Comparison of ENCODE assay signal across 13 cellular contexts in the genomic region with DNA sequence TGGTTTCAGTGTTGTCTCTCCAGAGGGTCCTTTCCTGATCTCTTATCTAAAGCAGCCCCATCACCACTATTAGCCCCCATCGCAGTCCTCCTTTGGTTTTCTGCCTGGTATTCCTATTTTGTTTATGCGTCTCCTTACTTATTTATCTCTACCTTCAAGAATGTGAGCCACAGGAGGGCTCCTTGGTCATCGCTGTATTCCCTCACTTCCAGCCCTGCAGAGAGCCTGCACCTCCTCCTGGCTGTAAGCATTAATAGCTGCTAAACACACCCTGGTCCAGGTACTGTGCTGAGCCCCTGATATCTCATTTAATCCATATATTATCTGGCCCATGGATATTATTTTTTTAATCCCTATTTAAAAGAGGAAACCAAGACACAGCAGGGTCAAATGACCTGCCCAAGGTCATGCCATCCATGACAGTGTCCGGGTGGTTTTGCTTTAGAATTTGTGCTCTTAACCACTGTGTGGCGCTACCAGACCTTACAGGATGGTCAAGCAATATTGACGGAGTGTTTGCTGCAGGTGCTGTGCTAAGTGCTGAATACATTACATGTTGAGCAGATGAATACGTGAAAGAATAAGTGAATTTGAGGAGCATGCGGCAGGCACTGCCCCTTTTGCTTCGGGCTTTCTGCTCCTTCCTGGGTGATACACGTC.
DNase-seq lines count a peak whose midpoint lies in the region; ATAC-seq, FAIRE-seq and TF ChIP-seq lines count a peak whose summit lies in the region.
"Had no signal": no experiment of that assay in that cellular context is flagged by ENCODE, and none has a peak within 500 bp of the region (broad histone marks: within the 10 kb centered on the region; RNA-seq: fewer than 3 reads in every experiment).

No MANE protein-coding gene starts in this region.

- no peaks in the 10 kb centered on the region for H3K4me1 ChIP-seq in K562 (replicated peaks in 1 of 2; ENCODE audit: control insufficient read depth in 2 of 2, insufficient read depth in 2 of 2, low read length in 2 of 2)
- peaks cover under 1% of the 10 kb centered on the region for H3K4me1 ChIP-seq in mesendoderm (ENCODE audit: control insufficient read depth, low read depth, low read length)

- H2AFZ ChIP-seq in K562 (ENCODE audit: low read depth, low read length) = no peak overlapping the region

- TF ChIP-seq EP300 in K562 (IDR thresholded peaks at IDR 0.05; ENCODE audit: low read length) = no peak

- no peak overlapping the region for H3K4ac ChIP-seq in mesendoderm (ENCODE audit: low read depth, low read length)

- no peak overlapping the region for H3K4me2 ChIP-seq in K562 (ENCODE audit: insufficient read depth, low read length)
- no peak overlapping the region for H3K4me2 ChIP-seq in mesendoderm (ENCODE audit: low read length)
- H3K4me2 ChIP-seq: KMS-11 had no signal

- H3K27ac ChIP-seq in K562 (ENCODE audit: extremely low read depth, low read depth, low read length) = no peak overlapping the region
- no peak overlapping the region for H3K27ac ChIP-seq in mesendoderm (ENCODE audit: low read depth, low read length)
- H3K27ac ChIP-seq: KMS-11 had no signal

- H3K4me3 ChIP-seq in K562 (no peak overlapping the region), mesendoderm (ENCODE audit: low read length) (no peak overlapping the region)

- no peak for TF ChIP-seq POLR2A in K562 (conservative IDR thresholded peaks at IDR 0.05)

- H3K9ac ChIP-seq in K562 (ENCODE audit: insufficient read depth in 1 of 2, low read depth in 2 of 2, low read length in 2 of 2) = no peak overlapping the region
- no peak overlapping the region for H3K9ac ChIP-seq in mesendoderm (ENCODE audit: low read length)
- H3K9ac ChIP-seq: KMS-11 had no signal

- no peak overlapping the region for H4K5ac ChIP-seq in mesendoderm (ENCODE audit: low read length)

- WGBS in K562 (ENCODE audit: insufficient coverage, low coverage, missing lambda C conversion rate) = 3% methylated on average over 8 of the region's 10 CpGs
- no CpG with 5 or more reads among the region's 10 CpGs for WGBS in mesendoderm (ENCODE audit: extremely low coverage, insufficient coverage, low lambda C conversion rate)

- no peaks in the 10 kb centered on the region for H3K79me2 ChIP-seq in K562 (ENCODE audit: control insufficient read depth, insufficient read depth, low read length)
- no peaks in the 10 kb centered on the region for H3K79me2 ChIP-seq in mesendoderm (ENCODE audit: control insufficient read depth, insufficient read depth, low read length)

- no peak overlapping the region for H3K23ac ChIP-seq in mesendoderm (ENCODE audit: low read length)

- POLR2A ChIA-PET in K562 (lab: Yijun Ruan, JAX) = no interaction called here

- H3K9me3 ChIP-seq in K562 (replicated peaks; ENCODE audit: control insufficient read depth, insufficient read depth, low read depth, low read length) = no peaks in the 10 kb centered on the region

- CTCF ChIA-PET in K562 (lab: Yijun Ruan, JAX; ENCODE audit: low intra/inter-chr PET ratio) = interaction anchor here (0.5 to 0.6 kb wide), 2 partner anchors 17 to 342 kb away, joined by 3 read pairs; no protein-coding TSS in a partner anchor

- H3K36me3 ChIP-seq in K562 (ENCODE audit: control insufficient read depth, insufficient read depth, low read length) (no peaks in the 10 kb centered on the region), mesendoderm (ENCODE audit: control insufficient read depth, insufficient read depth, low read length) (no peaks in the 10 kb centered on the region)

- no peak overlapping the region for H2BK5ac ChIP-seq in mesendoderm (ENCODE audit: low read length)

- BruUV-seq in K562 (replicated peaks; lab: Mats Ljungman, UMichigan) = no TSS peak

- in situ Hi-C loops in K562 (cut with MboI) = no loop called here

- H3K9me1 ChIP-seq in K562 (ENCODE audit: control insufficient read depth, insufficient read depth, low read length) = no peaks in the 10 kb centered on the region

- H2BK120ac ChIP-seq in mesendoderm (ENCODE audit: low read depth, low read length) = no peak overlapping the region

- no peak overlapping the region for H3K56ac ChIP-seq in mesendoderm (ENCODE audit: low read length)

- DNase-seq in Daoy (ENCODE audit: low read depth) (peak; percentile 46), NAMALWA (ENCODE audit: low spot score) (peak; percentile 19), K562 (ENCODE audit: extremely low read depth in 1 of 4, low spot score in 3 of 4) (peak in 1 of 4 experiments; percentile 1), mesendoderm (peak; percentile 77), omental fat pad (ENCODE audit: low spot score) (no peak)
- no peak for DNase-seq in activated CD4-positive, alpha-beta T cell treated with anti-CD3 and anti-CD28 coated beads for 1 hour
- DNase-seq: activated naive CD8-positive, alpha-beta T cell treated with anti-CD3 and anti-CD28 coated beads, Interleukin-2, amount 50 U/mL, for 24 hours; effector memory CD4-positive, alpha-beta T cell; natural killer cell; stimulated activated naive CD8-positive, alpha-beta T cell treated with anti-CD3 and anti-CD28 coated beads, Interleukin-15, Interleukin-2, amounts not matched to agents 100 U/mL and 50 U/mL, for 24 hours had no signal

- no peak for FAIRE-seq in K562 (lab: Jason Lieb, UNC)

- TF ChIP-seq RAD21 in K562 (CRISPR knock-in tag; conservative IDR thresholded peaks at IDR 0.05 in 1 of 2, IDR thresholded peaks at IDR 0.05 in 1 of 2) = peak; percentile 58 to 60

- TF ChIP-seq CTCF in K562 (IDR thresholded peaks at IDR 0.05 in 2 of 3, conservative IDR thresholded peaks at IDR 0.05 in 1 of 3; ENCODE audit: insufficient read depth in 2 of 3, low read depth in 1 of 3, low read length in 3 of 3) (peak; percentile 26 to 52 (median 50)), omental fat pad (IDR thresholded peaks at IDR 0.05) (no peak)

- no peak for ATAC-seq in K562
- no peak for ATAC-seq in omental fat pad (ENCODE audit: low FRiP score)
- no peak for ATAC-seq in GM18498 (IDR thresholded peaks at IDR 0.05; ENCODE audit: unreplicated experiment)
- ATAC-seq in HG03196 (IDR thresholded peaks at IDR 0.05; ENCODE audit: unreplicated experiment) = no peak
- ATAC-seq: activated naive CD8-positive, alpha-beta T cell treated with anti-CD3 and anti-CD28 coated beads, Interleukin-2, amount 50 U/mL, for 24 hours; natural killer cell; stimulated activated naive CD8-positive, alpha-beta T cell treated with anti-CD3 and anti-CD28 coated beads, Interleukin-15, Interleukin-2, amounts not matched to agents 100 U/mL and 50 U/mL, for 24 hours had no signal

- no peak overlapping the region for H4K8ac ChIP-seq in mesendoderm (ENCODE audit: low read depth, low read length)

- H2BK15ac ChIP-seq in mesendoderm (replicated peaks; ENCODE audit: low read depth) = no peak overlapping the region

- H2AK5ac ChIP-seq in mesendoderm (ENCODE audit: low read length) = no peak overlapping the region

- H4K20me1 ChIP-seq in K562 (replicated peaks; ENCODE audit: control insufficient read depth, insufficient read depth, low read length) = no peaks in the 10 kb centered on the region

- H3K79me1 ChIP-seq in mesendoderm (ENCODE audit: low read length) = no peaks in the 10 kb centered on the region

- H3K27me3 ChIP-seq in K562 (ENCODE audit: control insufficient read depth in 2 of 2, insufficient read depth in 2 of 2, low read length in 2 of 2) = no peaks in the 10 kb centered on the region; a peak in 1 of 5 replicates
- H3K27me3 ChIP-seq in mesendoderm (ENCODE audit: insufficient read depth, low read length, poor library complexity) = no peaks in the 10 kb centered on the region

- intact Hi-C loops in K562 (cut with micrococcal nuclease) = loop anchor here (2.0 to 10.0 kb wide), 4 partner anchors 144 to 584 kb away; no protein-coding TSS in a partner anchor

- H3K18ac ChIP-seq in mesendoderm (ENCODE audit: low read length) = no peak overlapping the region

TF ChIP-seq in K562, 482 proteins besides CTCF, POLR2A, EP300 and RAD21:
- TF ChIP-seq, protein P1, sequence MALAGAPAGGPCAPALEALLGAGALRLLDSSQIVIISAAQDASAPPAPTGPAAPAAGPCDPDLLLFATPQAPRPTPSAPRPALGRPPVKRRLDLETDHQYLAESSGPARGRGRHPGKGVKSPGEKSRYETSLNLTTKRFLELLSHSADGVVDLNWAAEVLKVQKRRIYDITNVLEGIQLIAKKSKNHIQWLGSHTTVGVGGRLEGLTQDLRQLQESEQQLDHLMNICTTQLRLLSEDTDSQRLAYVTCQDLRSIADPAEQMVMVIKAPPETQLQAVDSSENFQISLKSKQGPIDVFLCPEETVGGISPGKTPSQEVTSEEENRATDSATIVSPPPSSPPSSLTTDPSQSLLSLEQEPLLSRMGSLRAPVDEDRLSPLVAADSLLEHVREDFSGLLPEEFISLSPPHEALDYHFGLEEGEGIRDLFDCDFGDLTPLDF (CRISPR knock-in tag; IDR thresholded peaks at IDR 0.05) = no peak
- 0 out of 2 replicates have a peak, but pooled peaks have one; percentile 20 for TF ChIP-seq SMC3 (conservative IDR thresholded peaks at IDR 0.05; ENCODE audit: insufficient read depth, low read depth, low read length)

Comparison
In these comparisons a context has a peak if more than half of its experiments do, and no peak if none do; other contexts are left out.
1. DNase-seq: peak in Daoy (single experiment), NAMALWA (single experiment) and mesendoderm (single experiment); none in omental fat pad (single experiment) and activated CD4-positive, alpha-beta T cell treated with anti-CD3 and anti-CD28 coated beads for 1 hour (single experiment).
2. CTCF ChIP-seq: peak in K562 (3 of 3); none in omental fat pad (0 of 3).